ENCODE assay signal across 8 cellular contexts in the genomic region with DNA sequence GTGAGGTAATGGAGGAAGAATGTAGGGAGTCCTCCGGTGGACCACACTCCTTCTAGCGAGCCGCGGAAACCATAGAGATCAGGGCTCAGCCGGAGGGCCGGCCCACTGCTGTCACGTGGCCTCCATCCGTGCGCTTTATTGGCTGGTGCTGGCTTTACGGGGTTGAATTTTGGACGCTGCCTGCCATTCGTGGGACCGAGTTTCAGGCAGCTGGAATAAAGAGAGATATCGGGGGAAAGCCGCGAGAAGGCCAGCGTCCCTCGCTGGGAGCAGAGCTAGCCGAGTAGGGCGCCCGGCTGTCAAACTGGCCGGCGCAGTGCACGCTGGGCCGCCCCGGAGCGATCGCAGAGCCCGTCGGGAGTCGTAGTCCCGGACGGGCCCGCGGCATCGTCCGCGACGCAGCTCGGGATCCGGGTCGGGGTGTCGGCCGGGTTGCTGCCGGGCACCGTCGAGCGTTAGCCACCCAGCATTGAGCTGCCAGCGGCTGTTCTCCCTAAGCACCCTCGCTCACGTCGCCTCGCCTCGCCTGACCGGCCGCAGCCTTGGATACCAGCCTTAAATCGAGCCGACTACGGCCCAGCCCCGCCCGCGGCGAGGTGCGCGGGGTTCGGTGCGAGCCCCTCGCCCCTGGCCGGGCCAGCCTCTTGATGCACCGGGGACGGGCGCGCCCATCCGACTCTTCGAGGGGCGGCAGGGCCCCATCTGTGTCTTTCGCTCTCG. TPM values are rescaled to one million over a fixed set of nuclear protein-coding genes. Genes with fewer than 3 reads are reported as not detected.
DNase-seq lines count a peak whose midpoint lies in the region; ATAC-seq and FAIRE-seq lines count a peak whose summit lies in the region.
"Not testable (repeated sequence)": the region's sequence is repeated elsewhere in the genome, so short reads cannot be mapped to it uniquely, and the experiment has no call there.

A gene with protein sequence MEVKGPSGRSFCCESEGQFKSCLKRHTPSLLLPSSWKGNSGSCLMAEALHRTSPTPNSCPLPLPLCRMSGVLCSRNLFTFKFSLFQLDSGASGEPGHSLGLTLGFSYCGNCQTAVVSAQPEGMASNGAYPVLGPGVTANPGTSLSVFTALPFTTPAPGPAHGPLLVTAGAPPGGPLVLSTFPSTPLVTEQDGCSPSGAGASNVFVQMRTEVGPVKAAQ (N-terminal part only) (plus strand): TSS at position 244 of the 720 bp plus-strand sequence. CDS start 15,002 bp downstream, outside the sequence.

- ATAC-seq in GM18868 (IDR thresholded peaks at IDR 0.05; ENCODE audit: unreplicated experiment) = peak; percentile 95
- ATAC-seq in HG03066 (IDR thresholded peaks at IDR 0.05; ENCODE audit: low read depth, unreplicated experiment) = peak; percentile 93
- peak; percentile 96 for ATAC-seq in central memory CD8-positive, alpha-beta T cell (replicated peaks; ENCODE audit: extremely low read depth, poor library complexity, severe bottlenecking)

- WGBS in small intestine, 3 donors = 0 to 1% (median 0%) methylated on average over 31 to 75 of the region's 78 CpGs

- H3K27me3 Mint-ChIP-seq in central memory CD8-positive, alpha-beta T cell = not testable (repeated sequence)

- H3K27me3 ChIP-seq in ACC112 (ENCODE audit: insufficient read depth, low read length); small intestine (ENCODE audit: control insufficient read depth in 2 of 2, insufficient read depth in 2 of 2, low read length in 2 of 2): not testable (repeated sequence)

- peak within 1 kb of the TSS; percentile 75 for H2AFZ ChIP-seq in ACC112 (ENCODE audit: low read length, unreplicated experiment)

- peaks cover 24% of the 10 kb centered on the region for H3K79me2 ChIP-seq in ACC112 (ENCODE audit: control insufficient read depth, insufficient read depth, low read length, unreplicated experiment)

- DNase-seq in NCI-H2196 (lab: John Stamatoyannopoulos, UW; ENCODE audit: unreplicated experiment) (peak; percentile 24), islet precursor cell (peak; percentile 88), small intestine (peak; percentile 69)
- peak; percentile 65 for DNase-seq in activated CD4-positive, alpha-beta T cell treated with anti-CD3 and anti-CD28 coated beads for 1 hour
- peak; percentile 58 to 74 for DNase-seq in central memory CD8-positive, alpha-beta T cell (ENCODE audit: low spot score in 2 of 2)

- H3K4me3 Mint-ChIP-seq in central memory CD8-positive, alpha-beta T cell = peak within 1 kb of the TSS; percentile 90

- not testable (repeated sequence) for H3K4me1 ChIP-seq in ACC112 (ENCODE audit: control insufficient read depth, insufficient read depth, low read length, unreplicated experiment); small intestine (ENCODE audit: control insufficient read depth in 2 of 2, insufficient read depth in 1 of 2, low read depth in 1 of 2, low read length in 1 of 2)

- H3K9me3 ChIP-seq in small intestine (ENCODE audit: control insufficient read depth, low read depth) = not testable (repeated sequence)

- peak within 1 kb of the TSS; percentile 79 for H3K4me3 ChIP-seq in ACC112 (ENCODE audit: low read depth, low read length)
- peak within 1 kb of the TSS; percentile 50 to 57 for H3K4me3 ChIP-seq in small intestine (ENCODE audit: low read depth in 1 of 2, low read length in 2 of 2)

- H3K27ac Mint-ChIP-seq in central memory CD8-positive, alpha-beta T cell (ENCODE audit: low read depth) = peak within 1 kb of the TSS; percentile 99

- H3K36me3 Mint-ChIP-seq in central memory CD8-positive, alpha-beta T cell (ENCODE audit: insufficient read depth) = peaks cover 16% of the 10 kb centered on the region

- H3K4me1 Mint-ChIP-seq in central memory CD8-positive, alpha-beta T cell = peaks cover 20% of the 10 kb centered on the region

- FAIRE-seq in small intestine (lab: Jason Lieb, UNC) = not testable (repeated sequence)

- peak within 1 kb of the TSS; percentile 73 for H3K27ac ChIP-seq in ACC112 (ENCODE audit: low read depth, low read length)
- H3K27ac ChIP-seq in small intestine (ENCODE audit: low read depth in 1 of 2, low read length in 1 of 2) = peak within 1 kb of the TSS; percentile 86 to 93

- not testable (repeated sequence) for H3K9me3 Mint-ChIP-seq in central memory CD8-positive, alpha-beta T cell

- not testable (repeated sequence) for H3K36me3 ChIP-seq in ACC112 (ENCODE audit: insufficient read depth, low read length); small intestine (ENCODE audit: control insufficient read depth in 2 of 2, insufficient read depth in 2 of 2, low read length in 2 of 2)

RNA-seq across cellular contexts. Expression of the gene that starts here (rescaled TPM):
- under 1 TPM in 1 of 3 donors, not detected in 2; 0.73 TPM for polyA plus RNA-seq in small intestine

Comparison
In these comparisons a context has a peak if more than half of its experiments do, and no peak if none do; other contexts are left out.
1. Peak in every context shown above with its lines: DNase-seq, ATAC-seq, H3K4me3 ChIP-seq and H3K27ac ChIP-seq.
2. Peak in DNase-seq, H3K4me3 ChIP-seq and H3K27ac ChIP-seq in small intestine; RNA of the gene not detected or under 1 TPM.
3. DNase-seq: peak in every context shown above with its lines; median percentile 88 in islet precursor cell; 69 in small intestine; 66 in central memory CD8-positive, alpha-beta T cell; 65 in activated CD4-positive, alpha-beta T cell treated with anti-CD3 and anti-CD28 coated beads for 1 hour; 24 in NCI-H2196.